13 cellular contexts compared by ENCODE assay signal in the genomic region with DNA sequence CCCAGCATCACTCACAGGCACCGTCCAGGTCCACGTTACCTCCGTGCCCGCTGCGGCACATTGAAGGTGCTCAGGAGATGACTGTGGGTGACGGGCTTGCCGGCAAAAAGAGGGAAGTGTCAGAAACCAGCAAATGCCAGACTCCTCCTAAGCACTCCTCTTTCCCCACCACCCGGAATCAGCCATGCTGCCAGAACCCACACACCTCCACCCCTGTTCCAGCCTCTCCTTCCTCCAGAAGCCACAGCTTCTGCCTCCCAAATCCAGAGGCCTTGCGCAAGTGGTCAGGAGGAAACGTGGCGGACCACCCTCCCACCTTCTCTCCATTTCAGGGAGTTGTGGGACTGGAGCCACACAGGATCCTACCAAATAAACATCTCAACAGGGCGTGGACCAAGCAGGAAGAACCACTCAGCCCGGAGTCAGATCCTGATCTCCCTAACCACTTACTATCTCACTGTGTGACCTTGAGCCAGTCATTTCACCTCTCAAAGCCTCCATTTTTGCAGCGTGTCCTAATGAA. TPM values are rescaled to one million over a fixed set of nuclear protein-coding genes. Genes with fewer than 3 reads are reported as not detected.
DNase-seq lines count a peak whose midpoint lies in the region; ATAC-seq and TF ChIP-seq lines count a peak whose summit lies in the region.
"Had no signal": no experiment of that assay in that cellular context is flagged by ENCODE, and none has a peak within 500 bp of the region (broad histone marks: within the 10 kb centered on the region; RNA-seq: fewer than 3 reads in every experiment).

No MANE protein-coding gene starts in this region.

- WGBS in mesodermal cell (ENCODE audit: insufficient coverage in 2 of 2), 2 experiments, result 88 to 90% methylated on average over 7 to 10 of the region's 14 CpGs

- H3K36me3 ChIP-seq in mesodermal cell (ENCODE audit: control insufficient read depth, insufficient read depth, low read length) (peaks cover 41% of the 10 kb centered on the region), colonic mucosa (peaks cover 5% of the 10 kb centered on the region), WERI-Rb-1 (peaks cover 30% of the 10 kb centered on the region)

- POLR2A ChIA-PET in CD4-positive, alpha-beta T cell (lab: Charles Lee), result no interaction called here

- DNase-seq in CD4-positive, alpha-beta T cell, result no peak
- DNase-seq in HT1080 (ENCODE audit: low read depth), result peak; percentile 69
- DNase-seq in T-helper 17 cell, result no peak
- no peak for DNase-seq in colonic mucosa
- DNase-seq in activated T-helper 2 cell treated with anti-CD3 and anti-CD28 coated beads, Interferon-gamma antibody, Interleukin-2, Interleukin-4, amounts not matched to agents 10 μg/mL and 5 μg/mL and 100 μg/mL, durations not matched to agents 14 hours and 24 hours and 36 hours (ENCODE audit: low spot score), result no peak
- DNase-seq in WERI-Rb-1, result no peak
- DNase-seq: NCI-H2081 treated with DMSO at 0.1 percent for 48 hours, stomach, SW 1271 had no signal

- H3K27me3 ChIP-seq in CD4-positive, alpha-beta T cell (ENCODE audit: control insufficient read depth, insufficient read depth, low read length), result no peaks in the 10 kb centered on the region
- H3K27me3 ChIP-seq in colonic mucosa (no peaks in the 10 kb centered on the region), WERI-Rb-1 (ENCODE audit: insufficient read depth, low read depth, severe bottlenecking) (no peaks in the 10 kb centered on the region)
- H3K27me3 ChIP-seq: ascending aorta, BLaER1, stomach had no signal

- peaks cover 56% of the 10 kb centered on the region for H3K4me1 Mint-ChIP-seq in CD4-positive, alpha-beta T cell (ENCODE audit: low read depth)
- peaks cover 51% of the 10 kb centered on the region for H3K4me1 Mint-ChIP-seq in T-helper 17 cell
- peaks cover 18% of the 10 kb centered on the region for H3K4me1 Mint-ChIP-seq in activated T-helper 2 cell treated with anti-CD3 and anti-CD28 coated beads, Interferon-gamma antibody, Interleukin-2, Interleukin-4, amounts not matched to agents 10 μg/mL and 5 μg/mL and 100 μg/mL, durations not matched to agents 14 hours and 24 hours and 36 hours (ENCODE audit: low read depth)

- peak overlapping the region; percentile 71 for H3K27ac Mint-ChIP-seq in CD4-positive, alpha-beta T cell
- H3K27ac Mint-ChIP-seq in T-helper 17 cell, result peak overlapping the region; percentile 98
- H3K27ac Mint-ChIP-seq in activated T-helper 2 cell treated with anti-CD3 and anti-CD28 coated beads, Interferon-gamma antibody, Interleukin-2, Interleukin-4, amounts not matched to agents 10 μg/mL and 5 μg/mL and 100 μg/mL, durations not matched to agents 14 hours and 24 hours and 36 hours, result no peak overlapping the region

- no peak for TF ChIP-seq CTCF in CD4-positive, alpha-beta T cell (IDR thresholded peaks at IDR 0.05)
- no peak for TF ChIP-seq CTCF in colonic mucosa (IDR thresholded peaks at IDR 0.05)
- TF ChIP-seq CTCF in WERI-Rb-1 (IDR thresholded peaks at IDR 0.05; ENCODE audit: low read depth, low read length), result no peak

- H3K9ac ChIP-seq in colonic mucosa (ENCODE audit: low read depth in 2 of 2, low read length in 2 of 2), result no peak overlapping the region
- H3K9ac ChIP-seq: BLaER1 had no signal

- intact Hi-C loops in CD4-positive, alpha-beta T cell (cut with DNase I, micrococcal nuclease), result loop anchor here (5.0 kb wide), 2 partner anchors 35 to 70 kb away; partner anchors contain the start of gene SMAD7 (in 1 of the 2)
- intact Hi-C loops in colonic mucosa (cut with DNase I), result loop anchor here (10.0 kb wide), 1 partner anchor 243 kb away; no protein-coding TSS in a partner anchor
- intact Hi-C loops in activated T-helper 2 cell treated with anti-CD3 and anti-CD28 coated beads, Interferon-gamma antibody, Interleukin-2, Interleukin-4, amounts not matched to agents 10 μg/mL and 5 μg/mL and 100 μg/mL, durations not matched to agents 14 hours and 24 hours and 36 hours (cut with micrococcal nuclease), result no loop called here

- no peak overlapping the region for H3K27ac ChIP-seq in CD4-positive, alpha-beta T cell (ENCODE audit: low read depth, low read length)
- H3K27ac ChIP-seq in mesodermal cell (ENCODE audit: low read depth, low read length, severe bottlenecking), result peak overlapping the region; percentile 45
- H3K27ac ChIP-seq in colonic mucosa, result no peak overlapping the region
- H3K27ac ChIP-seq in WERI-Rb-1, result no peak overlapping the region
- H3K27ac ChIP-seq: ascending aorta, BLaER1, stomach had no signal

- no peak for ATAC-seq in CD4-positive, alpha-beta T cell (ENCODE audit: poor library complexity)
- ATAC-seq in T-helper 17 cell, result peak; percentile 11
- no peak for ATAC-seq in HG03520 (IDR thresholded peaks at IDR 0.05; ENCODE audit: unreplicated experiment)

- H3K27me3 Mint-ChIP-seq in CD4-positive, alpha-beta T cell, result no peaks in the 10 kb centered on the region
- H3K27me3 Mint-ChIP-seq in T-helper 17 cell, result no peaks in the 10 kb centered on the region
- no peaks in the 10 kb centered on the region for H3K27me3 Mint-ChIP-seq in activated T-helper 2 cell treated with anti-CD3 and anti-CD28 coated beads, Interferon-gamma antibody, Interleukin-2, Interleukin-4, amounts not matched to agents 10 μg/mL and 5 μg/mL and 100 μg/mL, durations not matched to agents 14 hours and 24 hours and 36 hours (ENCODE audit: low read depth)

- no peaks in the 10 kb centered on the region for H3K9me3 Mint-ChIP-seq in CD4-positive, alpha-beta T cell
- no peaks in the 10 kb centered on the region for H3K9me3 Mint-ChIP-seq in activated T-helper 2 cell treated with anti-CD3 and anti-CD28 coated beads, Interferon-gamma antibody, Interleukin-2, Interleukin-4, amounts not matched to agents 10 μg/mL and 5 μg/mL and 100 μg/mL, durations not matched to agents 14 hours and 24 hours and 36 hours

- H3K4me1 ChIP-seq in mesodermal cell (ENCODE audit: control insufficient read depth, insufficient read depth, low read length, poor library complexity, severe bottlenecking), result peaks cover 25% of the 10 kb centered on the region
- no peaks in the 10 kb centered on the region for H3K4me1 ChIP-seq in colonic mucosa

- peak overlapping the region; percentile 42 for H3K4me3 Mint-ChIP-seq in CD4-positive, alpha-beta T cell
- peak overlapping the region; percentile 85 for H3K4me3 Mint-ChIP-seq in T-helper 17 cell
- no peak overlapping the region for H3K4me3 Mint-ChIP-seq in activated T-helper 2 cell treated with anti-CD3 and anti-CD28 coated beads, Interferon-gamma antibody, Interleukin-2, Interleukin-4, amounts not matched to agents 10 μg/mL and 5 μg/mL and 100 μg/mL, durations not matched to agents 14 hours and 24 hours and 36 hours (ENCODE audit: low read depth)

- no peaks in the 10 kb centered on the region for H3K9me3 ChIP-seq in CD4-positive, alpha-beta T cell (ENCODE audit: control insufficient read depth, low read length)
- H3K9me3 ChIP-seq in T-helper 17 cell (ENCODE audit: control insufficient read depth, low read length, poor library complexity, severe bottlenecking) (no peaks in the 10 kb centered on the region), mesodermal cell (ENCODE audit: control insufficient read depth, low read length) (no peaks in the 10 kb centered on the region), colonic mucosa (no peaks in the 10 kb centered on the region), WERI-Rb-1 (ENCODE audit: severe bottlenecking) (no peaks in the 10 kb centered on the region)
- H3K9me3 ChIP-seq: ascending aorta, BLaER1, stomach had no signal

- H3K36me3 Mint-ChIP-seq in CD4-positive, alpha-beta T cell (ENCODE audit: low read depth), result peaks cover 39% of the 10 kb centered on the region
- peaks cover 5% of the 10 kb centered on the region for H3K36me3 Mint-ChIP-seq in T-helper 17 cell (ENCODE audit: low read depth)
- peaks cover 22% of the 10 kb centered on the region for H3K36me3 Mint-ChIP-seq in activated T-helper 2 cell treated with anti-CD3 and anti-CD28 coated beads, Interferon-gamma antibody, Interleukin-2, Interleukin-4, amounts not matched to agents 10 μg/mL and 5 μg/mL and 100 μg/mL, durations not matched to agents 14 hours and 24 hours and 36 hours (ENCODE audit: low read depth)

- H3K4me3 ChIP-seq in mesodermal cell (ENCODE audit: extremely low read depth, insufficient read depth, low read length, poor library complexity, severe bottlenecking) (no peak overlapping the region), colonic mucosa (no peak overlapping the region), WERI-Rb-1 (ENCODE audit: low read depth, low read length) (no peak overlapping the region)
- H3K4me3 ChIP-seq: ascending aorta, BLaER1, stomach had no signal

- CTCF ChIA-PET in CD4-positive, alpha-beta T cell (lab: Charles Lee), result interaction anchor here (1.8 kb wide), 1 partner anchor 20 kb away, joined by 3 read pairs; no protein-coding TSS in a partner anchor

RNA-seq across cellular contexts. Expression of gene SMAD7, which starts 33.1 kb away (rescaled TPM):
- 100 to 1,000 TPM; 244 to 254 TPM for total RNA-seq in CD4-positive, alpha-beta T cell
- 17.8 and 19.6 TPM in 2 replicates for total RNA-seq in HT1080 (2014; rRNA removed; shearing (Covaris generic))
- polyA plus RNA-seq in HT1080 (2015; cell fraction: cytosol; rRNA removed), result 12.1 and 14.0 TPM in 2 replicates
- polyA plus RNA-seq in HT1080 (2015; cell fraction: nucleus; rRNA removed), result 21.4 and 26.5 TPM in 2 replicates
- 100 to 1,000 TPM; 161 to 181 TPM for total RNA-seq in T-helper 17 cell
- polyA plus RNA-seq in mesodermal cell (2013, experiment 1 of 2), result 45.1 TPM
- 42.8 TPM for polyA plus RNA-seq in mesodermal cell (2013, experiment 2 of 2)
- 10 to 100 TPM; 21.2 to 21.6 TPM for total RNA-seq in colonic mucosa
- total RNA-seq in activated T-helper 2 cell treated with anti-CD3 and anti-CD28 coated beads, Interferon-gamma antibody, Interleukin-2, Interleukin-4, amounts not matched to agents 10 μg/mL and 5 μg/mL and 100 μg/mL, durations not matched to agents 14 hours and 24 hours and 36 hours, result 21.1 and 22.4 TPM in 2 replicates
